ENCODE assay signal across 9 cellular contexts in genomic region chr13:75458696-75459422, GRCh38. TPM values are rescaled to one million over a fixed set of nuclear protein-coding genes. Genes with fewer than 3 reads are reported as not detected.
DNase-seq lines count a peak whose midpoint lies in the region; ATAC-seq and TF ChIP-seq lines count a peak whose summit lies in the region.
"Had no signal": no experiment of that assay in that cellular context is flagged by ENCODE, and none has a peak within 500 bp of the region (broad histone marks: within the 10 kb centered on the region; RNA-seq: fewer than 3 reads in every experiment).

No MANE protein-coding gene starts in this region.

- in situ Hi-C loops in SK-MEL-5 (cut with HindIII; ENCODE audit: low pct_unique_long_range_greater_than_20kb, low sequenced_read_pairs): no loop called here

- ATAC-seq in HG03159 (IDR thresholded peaks at IDR 0.05; ENCODE audit: unreplicated experiment): peak; percentile 100
- ATAC-seq in mucosa of descending colon: peak; percentile 94
- ATAC-seq in sciatic nerve: no peak

- H3K27ac ChIP-seq in ascending aorta: no peak overlapping the region
- H3K27ac ChIP-seq: 22Rv1 had no signal

- no peak overlapping the region for H3K4me3 ChIP-seq in mucosa of descending colon
- H3K4me3 ChIP-seq in ascending aorta: no peak overlapping the region

- H3K4me1 ChIP-seq in mucosa of descending colon (ENCODE audit: low read depth) (no peaks in the 10 kb centered on the region), ascending aorta (no peaks in the 10 kb centered on the region)

- intact Hi-C loops in mucosa of descending colon (cut with DNase I, micrococcal nuclease): no loop called here
- intact Hi-C loops in ascending aorta (cut with DNase I): no loop called here
- intact Hi-C loops in sciatic nerve (cut with DNase I): no loop called here

- TF ChIP-seq CTCF in mucosa of descending colon (IDR thresholded peaks at IDR 0.05) (no peak), ascending aorta (IDR thresholded peaks at IDR 0.05) (no peak)

- H3K9me3 ChIP-seq in mucosa of descending colon (no peaks in the 10 kb centered on the region), ascending aorta (no peaks in the 10 kb centered on the region)

- H3K27me3 ChIP-seq in ascending aorta: no peaks in the 10 kb centered on the region

- H3K36me3 ChIP-seq in mucosa of descending colon (ENCODE audit: low read depth) (no peaks in the 10 kb centered on the region), ascending aorta (no peaks in the 10 kb centered on the region)

- DNase-seq in DMS 273 (lab: John Stamatoyannopoulos, UW; ENCODE audit: unreplicated experiment) (peak; percentile 16), DMS 273 treated with DMSO at 0.1 percent for 48 hours (lab: John Stamatoyannopoulos, UW) (no peak), SK-MEL-5 (ENCODE audit: low read depth, low spot score) (peak; percentile 93), mucosa of descending colon (peak; percentile 68 to 75 (median 73)), ascending aorta (ENCODE audit: low spot score in 2 of 2) (no peak), sciatic nerve (ENCODE audit: low spot score) (no peak), SW 1271 (lab: John Stamatoyannopoulos, UW) (no peak)

RNA-seq across cellular contexts. Expression of gene TBC1D4, which starts 23.1 kb away (rescaled TPM):
- 36.9 and 39.2 TPM in 2 replicates for total RNA-seq in SK-MEL-5 (2014; rRNA removed; shearing (Covaris generic))
- 34.2 and 46.6 TPM in 2 replicates for polyA plus RNA-seq in SK-MEL-5 (2015; cell fraction: cytosol; rRNA removed)
- 74.9 and 97.7 TPM in 2 replicates for polyA plus RNA-seq in SK-MEL-5 (2015; cell fraction: nucleus; rRNA removed)
- total RNA-seq in mucosa of descending colon (10 to 100 TPM; 13.4 to 24.6 (median 13.8) TPM), ascending aorta (9.5 TPM), sciatic nerve (19.6 TPM)

Comparison
In these comparisons a context has a peak if more than half of its experiments do, and no peak if none do; other contexts are left out.
1. DNase-seq: peak in DMS 273 (single experiment), SK-MEL-5 (single experiment) and mucosa of descending colon (3 of 3); none in DMS 273 treated with DMSO at 0.1 percent for 48 hours (single experiment), ascending aorta (0 of 2), sciatic nerve (single experiment) and SW 1271 (0 of 2).